1 cellular context compared by ENCODE assay signal in the genomic region with DNA sequence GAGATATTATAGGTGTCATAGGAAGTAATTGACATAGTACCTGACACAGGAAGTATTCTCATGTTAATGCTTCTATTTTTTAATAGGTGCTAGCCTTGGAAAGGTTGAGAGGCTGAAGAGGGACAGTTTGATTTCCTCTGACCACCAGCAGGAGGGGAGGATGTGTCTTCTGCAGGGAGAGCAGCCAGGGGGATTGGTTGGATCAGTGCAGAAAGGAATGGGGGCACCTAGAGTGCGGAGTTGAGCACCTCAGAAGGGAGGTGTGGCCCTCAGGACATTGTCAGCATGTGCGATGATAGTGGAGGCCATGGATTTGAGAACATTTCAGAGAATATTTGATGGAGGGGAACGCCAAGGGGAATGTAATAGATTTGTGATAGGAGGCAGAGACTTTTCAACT.
TF ChIP-seq lines count a peak whose summit lies in the region.

No MANE protein-coding gene starts in this region.

TF ChIP-seq in SK-N-SH treated with all-trans-retinoic acid at 6 μM for 48 hours, 23 proteins besides CTCF, POLR2A, EP300 and RAD21 (continued from another document):
- no peak for TF ChIP-seq TSHZ2 (CRISPR knock-in tag; IDR thresholded peaks at IDR 0.05)
- no peak for TF ChIP-seq ESRRG (CRISPR knock-in tag; IDR thresholded peaks at IDR 0.05)
- no peak for TF ChIP-seq ZNF565 (CRISPR knock-in tag; conservative IDR thresholded peaks at IDR 0.05; ENCODE audit: low read depth)
- TF ChIP-seq CSRNP3 (CRISPR knock-in tag; IDR thresholded peaks at IDR 0.05), result no peak
- TF ChIP-seq, protein P1, sequence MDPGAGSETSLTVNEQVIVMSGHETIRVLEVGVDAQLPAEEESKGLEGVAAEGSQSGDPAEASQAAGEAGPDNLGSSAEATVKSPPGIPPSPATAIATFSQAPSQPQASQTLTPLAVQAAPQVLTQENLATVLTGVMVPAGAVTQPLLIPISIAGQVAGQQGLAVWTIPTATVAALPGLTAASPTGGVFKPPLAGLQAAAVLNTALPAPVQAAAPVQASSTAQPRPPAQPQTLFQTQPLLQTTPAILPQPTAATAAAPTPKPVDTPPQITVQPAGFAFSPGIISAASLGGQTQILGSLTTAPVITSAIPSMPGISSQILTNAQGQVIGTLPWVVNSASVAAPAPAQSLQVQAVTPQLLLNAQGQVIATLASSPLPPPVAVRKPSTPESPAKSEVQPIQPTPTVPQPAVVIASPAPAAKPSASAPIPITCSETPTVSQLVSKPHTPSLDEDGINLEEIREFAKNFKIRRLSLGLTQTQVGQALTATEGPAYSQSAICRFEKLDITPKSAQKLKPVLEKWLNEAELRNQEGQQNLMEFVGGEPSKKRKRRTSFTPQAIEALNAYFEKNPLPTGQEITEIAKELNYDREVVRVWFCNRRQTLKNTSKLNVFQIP (CRISPR knock-in tag; IDR thresholded peaks at IDR 0.05; ENCODE audit: borderline replicate concordance, low read depth), result no peak
- TF ChIP-seq TCF4 (CRISPR knock-in tag; IDR thresholded peaks at IDR 0.05; ENCODE audit: borderline replicate concordance), result no peak
- no peak for TF ChIP-seq GLIS3 (CRISPR knock-in tag; IDR thresholded peaks at IDR 0.05)
- no peak for TF ChIP-seq OSR1 (CRISPR knock-in tag; IDR thresholded peaks at IDR 0.05)
- TF ChIP-seq ARNTL (CRISPR knock-in tag; IDR thresholded peaks at IDR 0.05; ENCODE audit: borderline replicate concordance, low read depth), result no peak
- TF ChIP-seq PPARA (CRISPR knock-in tag; IDR thresholded peaks at IDR 0.05; ENCODE audit: borderline replicate concordance), result no peak
